Comparison of ENCODE assay signal across 30 cellular contexts in genomic region chr21:45036630-45037029, GRCh38.
"Had no signal": no experiment of that assay in that cellular context is flagged by ENCODE, and none has a peak within 500 bp of the region (broad histone marks: within the 10 kb centered on the region; RNA-seq: fewer than 3 reads in every experiment).

No MANE protein-coding gene starts in this region.

- H3K4me3 Mint-ChIP-seq: activated CD8-positive, alpha-beta T cell treated with anti-CD3 and anti-CD28 coated beads for 36 hours; activated naive CD8-positive, alpha-beta T cell; activated T-cell treated with anti-CD3 and anti-CD28 coated beads, Interleukin-2, amount 50 U/mL, for 4 hours; activated T-helper 17 cell treated with anti-CD3 and anti-CD28 coated beads, Interleukin-2, amount 50 U/mL, for 72 hours; central memory CD8-positive, alpha-beta T cell; dendritic cell treated with granulocyte-macrophage colony-stimulating factor and Interleukin-4, amounts not matched to agents 40 ng/mL and 50 ng/mL, for 4 days; endodermal cell; T-helper 17 cell; T-helper 2 cell treated with Interferon-gamma antibody and Interleukin-4, amounts not matched to agents 5 μg/mL and 100 μg/mL, for 36 hours; WTC11 had no signal

- H3K27ac ChIP-seq: brain microvascular endothelial cell, coronary artery, dorsolateral prefrontal cortex, VCaP had no signal

- H3K27me3 Mint-ChIP-seq: activated CD8-positive, alpha-beta T cell treated with anti-CD3 and anti-CD28 coated beads for 36 hours; activated naive CD8-positive, alpha-beta T cell had no signal

- H3K9me3 Mint-ChIP-seq: central memory CD8-positive, alpha-beta T cell had no signal

- H3K27ac Mint-ChIP-seq: activated CD8-positive, alpha-beta T cell treated with anti-CD3 and anti-CD28 coated beads for 36 hours; activated naive CD8-positive, alpha-beta T cell; activated T-helper 17 cell treated with anti-CD3 and anti-CD28 coated beads, Interleukin-2, amount 50 U/mL, for 72 hours; dendritic cell treated with granulocyte-macrophage colony-stimulating factor and Interleukin-4, amounts not matched to agents 40 ng/mL and 50 ng/mL, for 4 days; endodermal cell; T-helper 17 cell; T-helper 2 cell treated with Interferon-gamma antibody and Interleukin-4, amounts not matched to agents 5 μg/mL and 100 μg/mL, for 36 hours; WTC11 had no signal

- DNase-seq: activated CD4-positive, alpha-beta T cell treated with anti-CD3 and anti-CD28 coated beads for 1 hour; activated CD4-positive, alpha-beta T cell treated with anti-CD3 and anti-CD28 coated beads for 4 hours; activated CD4-positive, alpha-beta T cell treated with anti-CD3 and anti-CD28 coated beads, Interleukin-2, amount 50 U/mL, for 1 hour; activated CD4-positive, alpha-beta T cell treated with anti-CD3 and anti-CD28 coated beads, Interleukin-2, amount 50 U/mL, for 48 hours; activated CD8-positive, alpha-beta memory T cell treated with anti-CD3 and anti-CD28 coated beads for 24 hours; activated CD8-positive, alpha-beta T cell treated with anti-CD3 and anti-CD28 coated beads for 36 hours; activated effector memory CD4-positive, alpha-beta T cell treated with Interleukin-2 at 50 U/mL for 16 hours; activated gamma-delta T cell treated with Interleukin-2 at 50 U/mL for 16 hours; activated naive CD4-positive, alpha-beta T cell treated with anti-CD3 and anti-CD28 coated beads, Interleukin-2, amount 50 U/mL, for 16 hours; activated naive CD4-positive, alpha-beta T cell treated with Interleukin-2 at 50 U/mL for 16 hours; activated T-cell treated with anti-CD3 and anti-CD28 coated beads, Interleukin-2, amount 50 U/mL, for 4 hours; amniotic stem cell; anterior cingulate cortex; brain microvascular endothelial cell; dorsolateral prefrontal cortex; effector memory CD4-positive, alpha-beta T cell; endodermal cell; foreskin fibroblast; T-helper 1 cell; T-helper 17 cell; T1000 had no signal

- H3K27me3 ChIP-seq: brain microvascular endothelial cell had no signal

- H3K4me1 Mint-ChIP-seq: activated T-helper 17 cell treated with anti-CD3 and anti-CD28 coated beads, Interleukin-2, amount 50 U/mL, for 72 hours; central memory CD8-positive, alpha-beta T cell; T-helper 17 cell had no signal

- ATAC-seq: activated CD8-positive, alpha-beta T cell treated with anti-CD3 and anti-CD28 coated beads for 36 hours; activated T-cell treated with anti-CD3 and anti-CD28 coated beads, Interleukin-2, amount 50 U/mL, for 4 hours; activated T-helper 17 cell treated with anti-CD3 and anti-CD28 coated beads, Interleukin-2, amount 50 U/mL, for 72 hours; esophagus mucosa; T-helper 17 cell; WTC11 had no signal

- H3K4me3 ChIP-seq: coronary artery, dorsolateral prefrontal cortex had no signal

- H3K36me3 ChIP-seq: brain microvascular endothelial cell had no signal
